In the genomic region with DNA sequence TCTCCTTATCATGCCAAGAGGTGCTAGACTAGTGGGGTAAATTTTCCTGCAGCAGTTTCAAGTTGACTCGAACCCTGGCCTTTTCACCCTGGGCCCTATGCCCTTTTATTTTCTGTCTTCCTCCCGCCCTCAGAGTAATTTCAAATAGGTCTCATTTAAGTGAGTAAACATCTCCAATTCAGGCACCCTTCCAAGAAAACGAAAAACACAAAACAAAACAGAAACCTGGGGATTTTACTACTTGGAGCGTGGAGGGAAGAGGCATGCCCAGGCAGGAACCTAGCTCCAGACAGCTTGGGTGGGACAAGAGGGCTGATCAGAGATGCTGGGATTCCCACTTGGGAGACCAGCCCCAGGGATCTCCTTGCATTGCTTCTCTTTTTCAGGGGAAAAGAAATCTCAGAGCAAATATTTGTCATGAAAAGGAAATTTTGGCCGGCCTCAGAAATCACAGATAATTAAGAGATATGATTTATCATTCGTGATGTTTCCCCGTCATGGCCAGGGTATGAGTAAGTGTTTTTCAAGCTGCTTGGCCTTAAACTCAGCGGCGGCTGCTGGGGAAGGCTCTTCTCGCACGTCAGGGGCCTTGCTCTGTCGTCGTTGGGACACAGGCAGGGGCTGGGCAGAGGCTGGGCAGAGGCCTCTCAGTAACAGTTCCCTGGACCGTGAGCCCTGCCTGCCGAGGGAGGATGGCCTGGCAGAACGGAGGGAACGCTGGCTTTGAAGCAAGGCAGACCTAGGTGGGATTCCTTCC, we compare ENCODE assay signal across 9 cellular contexts.
A peak's percentile ranks its signal among the peaks of the same experiment; 100 is the strongest.
DNase-seq lines count a peak whose midpoint lies in the region; ATAC-seq and TF ChIP-seq lines count a peak whose summit lies in the region.
"Had no signal": no experiment of that assay in that cellular context is flagged by ENCODE, and none has a peak within 500 bp of the region (broad histone marks: within the 10 kb centered on the region; RNA-seq: fewer than 3 reads in every experiment).

No MANE protein-coding gene starts in this region.

- H2AFZ ChIP-seq in osteoblast (ENCODE audit: low read length), result peak overlapping the region; percentile 75

- TF ChIP-seq CTCF in epithelial cell of esophagus (IDR thresholded peaks at IDR 0.05; ENCODE audit: insufficient read depth, low read depth, low read length, missing control alignments) (no peak), osteoblast (IDR thresholded peaks at IDR 0.05; ENCODE audit: extremely low read depth, low read depth, low read length) (no peak)

- peak overlapping the region; percentile 100 for H3K27ac ChIP-seq in osteoblast (ENCODE audit: low read depth, low read length)

- H3K27me3 ChIP-seq in osteoblast (ENCODE audit: insufficient read depth, low read length), result no peaks in the 10 kb centered on the region

- ATAC-seq in HG03196 (IDR thresholded peaks at IDR 0.05; ENCODE audit: unreplicated experiment), result no peak

- H3K36me3 ChIP-seq in osteoblast (ENCODE audit: insufficient read depth, low read length), result no peaks in the 10 kb centered on the region

- H3K79me2 ChIP-seq in osteoblast (ENCODE audit: insufficient read depth, low read length), result no peaks in the 10 kb centered on the region

- H3K4me3 ChIP-seq in epithelial cell of esophagus (ENCODE audit: low read length), result no peak overlapping the region
- H3K4me3 ChIP-seq in osteoblast (ENCODE audit: insufficient read depth, low read length), result no peak overlapping the region

- H4K20me1 ChIP-seq in osteoblast (ENCODE audit: insufficient read depth, low read length), result no peaks in the 10 kb centered on the region

- H3K4me1 ChIP-seq in osteoblast (ENCODE audit: insufficient read depth, low read length), result peaks cover 58% of the 10 kb centered on the region

- DNase-seq in DMS153 treated with DMSO at 0.1 percent for 48 hours (lab: John Stamatoyannopoulos, UW; ENCODE audit: unreplicated experiment) (peak; percentile 71), NCI-H2196 treated with DMSO at 0.1 percent for 48 hours (lab: John Stamatoyannopoulos, UW; ENCODE audit: unreplicated experiment) (peak; percentile 43), epithelial cell of esophagus (ENCODE audit: low read depth) (peak; percentile 94), osteoblast (ENCODE audit: insufficient read length, low spot score, missing footprints) (peak; percentile 84), NCI-H187 (lab: John Stamatoyannopoulos, UW) (no peak), activated gamma-delta T cell (lab: John Stamatoyannopoulos, UW) (no peak)
- no peak for DNase-seq in activated CD8-positive, alpha-beta memory T cell treated with anti-CD3 and anti-CD28 coated beads, Interleukin-2, amount 50 U/mL, for 48 hours
- DNase-seq: DMS53 had no signal

- no peaks in the 10 kb centered on the region for H3K9me3 ChIP-seq in osteoblast (ENCODE audit: low read depth, low read length)

- peak overlapping the region; percentile 66 for H3K4me2 ChIP-seq in osteoblast (ENCODE audit: insufficient read depth, low read length)

Comparison
In these comparisons a context has a peak if more than half of its experiments do, and no peak if none do; other contexts are left out.
1. DNase-seq: peak in DMS153 treated with DMSO at 0.1 percent for 48 hours (single experiment), NCI-H2196 treated with DMSO at 0.1 percent for 48 hours (single experiment), epithelial cell of esophagus (single experiment) and osteoblast (single experiment); none in NCI-H187 (0 of 2), activated CD8-positive, alpha-beta memory T cell treated with anti-CD3 and anti-CD28 coated beads, Interleukin-2, amount 50 U/mL, for 48 hours (single experiment) and activated gamma-delta T cell (single experiment).